In the genomic region with DNA sequence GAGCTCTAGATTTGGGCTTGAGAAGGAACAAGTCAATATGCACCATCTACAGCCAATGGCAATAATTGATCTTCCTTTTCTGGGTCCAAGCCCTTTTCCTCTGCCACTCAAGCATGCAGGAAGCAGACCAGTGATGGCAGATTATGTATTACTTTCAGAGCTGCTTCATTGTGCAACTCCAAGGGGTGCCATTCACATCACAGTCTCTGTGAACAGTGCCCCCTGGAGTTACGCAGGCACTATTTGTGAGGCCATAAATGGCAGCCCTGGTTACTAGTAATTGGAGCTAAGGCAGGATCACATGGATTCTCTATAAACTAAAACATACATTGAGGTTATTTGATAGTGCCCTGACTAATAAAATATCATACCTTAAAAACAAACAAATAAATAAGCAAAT, we compare ENCODE assay signal across 10 cellular contexts.
DNase-seq lines count a peak whose midpoint lies in the region; ATAC-seq and TF ChIP-seq lines count a peak whose summit lies in the region.
"Had no signal": no experiment of that assay in that cellular context is flagged by ENCODE, and none has a peak within 500 bp of the region (broad histone marks: within the 10 kb centered on the region; RNA-seq: fewer than 3 reads in every experiment).

No MANE protein-coding gene starts in this region.

- WGBS in psoas muscle, 3 donors = 95 to 97% (median 95%) methylated on average over 1 of the region's 1 CpG

- no peak for DNase-seq in GM12864 (ENCODE audit: low read depth)
- DNase-seq in H7 = peak; percentile 37
- DNase-seq in NAMALWA (ENCODE audit: low spot score) = peak; percentile 46
- peak; percentile 14 for DNase-seq in fibroblast of gingiva (ENCODE audit: low read depth)
- no peak for DNase-seq in stimulated activated CD4-positive, alpha-beta T cell treated with anti-CD3 and anti-CD28 coated beads, Interleukin-4, amount 100 ng/mL, for 4 hours
- DNase-seq in omental fat pad (ENCODE audit: low spot score) = no peak
- DNase-seq in psoas muscle = no peak
- DNase-seq: naive B cell had no signal

- no peaks in the 10 kb centered on the region for H3K36me3 ChIP-seq in H7 (replicated peaks; ENCODE audit: control insufficient read depth, insufficient read depth, low read length)
- no peaks in the 10 kb centered on the region for H3K36me3 ChIP-seq in psoas muscle (ENCODE audit: insufficient read depth in 1 of 2, low read depth in 1 of 2)
- H3K36me3 ChIP-seq: vagina had no signal

- peak; percentile 55 for TF ChIP-seq CTCF in GM12864 (IDR thresholded peaks at IDR 0.05; ENCODE audit: low read depth, low read length, missing control alignments)
- no peak for TF ChIP-seq CTCF in omental fat pad (IDR thresholded peaks at IDR 0.05)
- no peak for TF ChIP-seq CTCF in psoas muscle (IDR thresholded peaks at IDR 0.05)

- ATAC-seq in omental fat pad (ENCODE audit: low FRiP score) (no peak), psoas muscle (no peak)
- no peak for ATAC-seq in activated CD4-positive, CD25-positive, alpha-beta regulatory T cell treated with anti-CD3 and anti-CD28 coated beads, Interleukin-2, amount 50 U/mL, for 24 hours

- H3K27me3 ChIP-seq in H7 (ENCODE audit: control insufficient read depth, insufficient read depth, low read length) (no peaks in the 10 kb centered on the region), psoas muscle (ENCODE audit: insufficient read depth in 3 of 3, low read length in 2 of 3) (no peaks in the 10 kb centered on the region)
- H3K27me3 ChIP-seq: vagina had no signal

- H3K27ac ChIP-seq in psoas muscle = no peak overlapping the region
- H3K27ac ChIP-seq: vagina had no signal

- no peak overlapping the region for H3K4me3 ChIP-seq in GM12864 (ENCODE audit: low read depth, low read length)
- H3K4me3 ChIP-seq in H7 (ENCODE audit: insufficient read depth, low read depth, low read length) = no peak overlapping the region
- no peak overlapping the region for H3K4me3 ChIP-seq in psoas muscle
- H3K4me3 ChIP-seq: vagina had no signal

- no peaks in the 10 kb centered on the region for H3K9me3 ChIP-seq in psoas muscle
- H3K9me3 ChIP-seq: vagina had no signal

- intact Hi-C loops in psoas muscle (cut with DNase I) = no loop called here

- no peaks in the 10 kb centered on the region for H3K4me1 ChIP-seq in psoas muscle
- H3K4me1 ChIP-seq: vagina had no signal

Comparison
In these comparisons a context has a peak if more than half of its experiments do, and no peak if none do; other contexts are left out.
1. DNase-seq: peak in H7 (single experiment), NAMALWA (single experiment) and fibroblast of gingiva (single experiment); none in GM12864 (single experiment), stimulated activated CD4-positive, alpha-beta T cell treated with anti-CD3 and anti-CD28 coated beads, Interleukin-4, amount 100 ng/mL, for 4 hours (0 of 2), omental fat pad (single experiment) and psoas muscle (0 of 2).